10 cellular contexts compared by ENCODE assay signal in genomic region chr20:44495802-44496481, GRCh38. TPM values are rescaled to one million over a fixed set of nuclear protein-coding genes. Genes with fewer than 3 reads are reported as not detected.
DNase-seq lines count a peak whose midpoint lies in the region; ATAC-seq and FAIRE-seq lines count a peak whose summit lies in the region.
"Had no signal": no experiment of that assay in that cellular context is flagged by ENCODE, and none has a peak within 500 bp of the region (broad histone marks: within the 10 kb centered on the region; RNA-seq: fewer than 3 reads in every experiment).

No MANE protein-coding gene starts in this region.

- no peak overlapping the region for H3K4me3 Mint-ChIP-seq in activated naive CD4-positive, alpha-beta T cell treated with anti-CD3 and anti-CD28 coated beads for 36 hours
- H3K4me3 Mint-ChIP-seq in activated naive CD4-positive, alpha-beta T cell treated with anti-CD3 and anti-CD28 coated beads, Interleukin-2, amount 10 ng/mL, durations not matched to agents 7 days and 5 days: no peak overlapping the region
- H3K4me3 Mint-ChIP-seq in activated CD8-positive, alpha-beta T cell treated with anti-CD3 and anti-CD28 coated beads, Interleukin-2, amount 10 ng/mL, durations not matched to agents 7 days and 5 days: no peak overlapping the region
- H3K4me3 Mint-ChIP-seq: central memory CD8-positive, alpha-beta T cell had no signal

- H3K36me3 Mint-ChIP-seq in activated naive CD4-positive, alpha-beta T cell treated with anti-CD3 and anti-CD28 coated beads for 36 hours (ENCODE audit: low read depth): peaks cover 37% of the 10 kb centered on the region
- peaks cover 68% of the 10 kb centered on the region for H3K36me3 Mint-ChIP-seq in activated naive CD4-positive, alpha-beta T cell treated with anti-CD3 and anti-CD28 coated beads, Interleukin-2, amount 10 ng/mL, durations not matched to agents 7 days and 5 days
- peaks cover 65% of the 10 kb centered on the region for H3K36me3 Mint-ChIP-seq in activated CD8-positive, alpha-beta T cell treated with anti-CD3 and anti-CD28 coated beads, Interleukin-2, amount 10 ng/mL, durations not matched to agents 7 days and 5 days (ENCODE audit: low read depth)

- no peaks in the 10 kb centered on the region for H3K27me3 Mint-ChIP-seq in activated naive CD4-positive, alpha-beta T cell treated with anti-CD3 and anti-CD28 coated beads for 36 hours (ENCODE audit: low read depth)
- H3K27me3 Mint-ChIP-seq in activated naive CD4-positive, alpha-beta T cell treated with anti-CD3 and anti-CD28 coated beads, Interleukin-2, amount 10 ng/mL, durations not matched to agents 7 days and 5 days: no peaks in the 10 kb centered on the region
- H3K27me3 Mint-ChIP-seq in activated CD8-positive, alpha-beta T cell treated with anti-CD3 and anti-CD28 coated beads, Interleukin-2, amount 10 ng/mL, durations not matched to agents 7 days and 5 days (ENCODE audit: low read depth): no peaks in the 10 kb centered on the region
- H3K27me3 Mint-ChIP-seq: central memory CD8-positive, alpha-beta T cell had no signal

- ATAC-seq in activated CD8-positive, alpha-beta T cell treated with anti-CD3 and anti-CD28 coated beads, Interleukin-2, amount 10 ng/mL, durations not matched to agents 7 days and 5 days: no peak

- peak; percentile 31 for DNase-seq in activated naive CD4-positive, alpha-beta T cell treated with anti-CD3 and anti-CD28 coated beads for 36 hours
- no peak for DNase-seq in activated naive CD4-positive, alpha-beta T cell treated with anti-CD3 and anti-CD28 coated beads, Interleukin-2, amount 10 ng/mL, durations not matched to agents 7 days and 5 days
- DNase-seq in activated CD8-positive, alpha-beta T cell treated with anti-CD3 and anti-CD28 coated beads, Interleukin-2, amount 10 ng/mL, durations not matched to agents 7 days and 5 days: no peak
- DNase-seq in islet precursor cell: peak; percentile 81
- DNase-seq in urothelium cell line (ENCODE audit: low spot score): peak; percentile 73
- no peak for DNase-seq in NCI-H510A (lab: John Stamatoyannopoulos, UW)
- no peak for DNase-seq in 8988T
- no peak for DNase-seq in DMS114 treated with DMSO at 0.1 percent for 48 hours (lab: John Stamatoyannopoulos, UW; ENCODE audit: unreplicated experiment)
- DNase-seq: GDM1 had no signal

- intact Hi-C loops in activated naive CD4-positive, alpha-beta T cell treated with anti-CD3 and anti-CD28 coated beads for 36 hours (cut with micrococcal nuclease): loop anchor here (1.0 to 10.0 kb wide), 4 partner anchors 20 to 479 kb away; partner anchors contain the start of gene SERINC3

- CTCF ChIA-PET in activated naive CD4-positive, alpha-beta T cell treated with anti-CD3 and anti-CD28 coated beads for 36 hours (lab: Charles Lee): interaction anchor here (1.0 kb wide), 1 partner anchor 102 kb away, joined by 4 read pairs; no protein-coding TSS in a partner anchor
- CTCF ChIA-PET in activated naive CD4-positive, alpha-beta T cell treated with anti-CD3 and anti-CD28 coated beads, Interleukin-2, amount 10 ng/mL, durations not matched to agents 7 days and 5 days (lab: Charles Lee): no interaction called here
- CTCF ChIA-PET in activated CD8-positive, alpha-beta T cell treated with anti-CD3 and anti-CD28 coated beads, Interleukin-2, amount 10 ng/mL, durations not matched to agents 7 days and 5 days (lab: Charles Lee): no interaction called here

- no peaks in the 10 kb centered on the region for H3K9me3 Mint-ChIP-seq in activated naive CD4-positive, alpha-beta T cell treated with anti-CD3 and anti-CD28 coated beads for 36 hours
- H3K9me3 Mint-ChIP-seq in activated naive CD4-positive, alpha-beta T cell treated with anti-CD3 and anti-CD28 coated beads, Interleukin-2, amount 10 ng/mL, durations not matched to agents 7 days and 5 days: no peaks in the 10 kb centered on the region
- no peaks in the 10 kb centered on the region for H3K9me3 Mint-ChIP-seq in activated CD8-positive, alpha-beta T cell treated with anti-CD3 and anti-CD28 coated beads, Interleukin-2, amount 10 ng/mL, durations not matched to agents 7 days and 5 days (ENCODE audit: insufficient read depth)
- H3K9me3 Mint-ChIP-seq: central memory CD8-positive, alpha-beta T cell had no signal

- POLR2A ChIA-PET in activated CD8-positive, alpha-beta T cell treated with anti-CD3 and anti-CD28 coated beads, Interleukin-2, amount 10 ng/mL, durations not matched to agents 7 days and 5 days (lab: Charles Lee): interaction anchor here (1.1 to 1.4 kb wide), 2 partner anchors 12 to 20 kb away, joined by 3 to 4 read pairs; partner anchors contain the start of gene TTPAL

- H3K27ac Mint-ChIP-seq in activated naive CD4-positive, alpha-beta T cell treated with anti-CD3 and anti-CD28 coated beads for 36 hours: peak overlapping the region; percentile 82
- no peak overlapping the region for H3K27ac Mint-ChIP-seq in activated naive CD4-positive, alpha-beta T cell treated with anti-CD3 and anti-CD28 coated beads, Interleukin-2, amount 10 ng/mL, durations not matched to agents 7 days and 5 days
- H3K27ac Mint-ChIP-seq in activated CD8-positive, alpha-beta T cell treated with anti-CD3 and anti-CD28 coated beads, Interleukin-2, amount 10 ng/mL, durations not matched to agents 7 days and 5 days: peak overlapping the region; percentile 0

- FAIRE-seq in urothelium cell line (lab: Jason Lieb, UNC): peak; percentile 67

- peaks cover 39% of the 10 kb centered on the region for H3K4me1 Mint-ChIP-seq in activated naive CD4-positive, alpha-beta T cell treated with anti-CD3 and anti-CD28 coated beads for 36 hours (ENCODE audit: low read depth)
- no peaks in the 10 kb centered on the region for H3K4me1 Mint-ChIP-seq in activated naive CD4-positive, alpha-beta T cell treated with anti-CD3 and anti-CD28 coated beads, Interleukin-2, amount 10 ng/mL, durations not matched to agents 7 days and 5 days
- H3K4me1 Mint-ChIP-seq in activated CD8-positive, alpha-beta T cell treated with anti-CD3 and anti-CD28 coated beads, Interleukin-2, amount 10 ng/mL, durations not matched to agents 7 days and 5 days (ENCODE audit: low read depth): peaks cover 23% of the 10 kb centered on the region

RNA-seq across cellular contexts. Expression of gene TTPAL, which starts 20.3 kb away (rescaled TPM):
- total RNA-seq in activated naive CD4-positive, alpha-beta T cell treated with anti-CD3 and anti-CD28 coated beads for 36 hours: 10 to 100 TPM; 10.8 to 11.5 TPM
- 10 to 100 TPM; 18.0 to 18.4 TPM for total RNA-seq in activated CD8-positive, alpha-beta T cell treated with anti-CD3 and anti-CD28 coated beads, Interleukin-2, amount 10 ng/mL, durations not matched to agents 7 days and 5 days

RNA-seq across cellular contexts. Expression of gene SERINC3, which starts 25.9 kb away (rescaled TPM):
- total RNA-seq in activated naive CD4-positive, alpha-beta T cell treated with anti-CD3 and anti-CD28 coated beads for 36 hours: 10 to 100 TPM; 48.7 to 50.2 TPM
- 10 to 100 TPM; 56.3 to 57.8 TPM for total RNA-seq in activated CD8-positive, alpha-beta T cell treated with anti-CD3 and anti-CD28 coated beads, Interleukin-2, amount 10 ng/mL, durations not matched to agents 7 days and 5 days

Comparison
In these comparisons a context has a peak if more than half of its experiments do, and no peak if none do; other contexts are left out.
1. DNase-seq: peak in activated naive CD4-positive, alpha-beta T cell treated with anti-CD3 and anti-CD28 coated beads for 36 hours (single experiment), islet precursor cell (single experiment) and urothelium cell line (single experiment); none in activated naive CD4-positive, alpha-beta T cell treated with anti-CD3 and anti-CD28 coated beads, Interleukin-2, amount 10 ng/mL, durations not matched to agents 7 days and 5 days (single experiment), activated CD8-positive, alpha-beta T cell treated with anti-CD3 and anti-CD28 coated beads, Interleukin-2, amount 10 ng/mL, durations not matched to agents 7 days and 5 days (single experiment), NCI-H510A (single experiment), 8988T (single experiment) and DMS114 treated with DMSO at 0.1 percent for 48 hours (single experiment).